Comparison of ENCODE assay signal across 1 cellular context in the genomic region with DNA sequence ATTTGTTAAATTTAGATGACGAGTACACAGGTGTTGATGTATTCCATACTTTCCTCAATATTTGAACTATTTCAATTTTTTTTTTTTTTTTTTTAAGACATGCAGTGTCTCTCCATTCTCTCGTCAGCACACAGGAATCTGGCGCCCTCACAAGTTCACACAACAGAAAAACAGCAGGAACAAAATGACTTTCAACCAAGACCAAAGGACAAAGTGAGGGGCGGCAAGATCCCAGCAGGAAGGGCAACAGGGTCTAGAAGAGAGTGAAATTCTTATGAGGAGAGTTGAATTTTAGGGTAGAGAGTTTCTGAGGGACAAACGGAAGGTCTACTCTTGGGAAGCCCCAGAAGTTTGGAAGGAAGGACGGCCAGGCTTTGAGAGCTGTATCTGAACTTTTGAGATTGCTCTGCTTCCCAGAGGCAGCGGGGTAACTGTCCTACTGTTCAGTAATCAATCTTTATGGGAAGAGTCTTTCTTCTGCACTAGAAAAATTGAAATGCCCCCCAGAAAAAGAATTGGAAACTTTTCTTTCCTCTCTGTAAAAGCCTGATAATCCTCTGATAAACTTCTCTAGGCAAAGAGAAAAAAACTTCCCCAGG.
TF ChIP-seq lines count a peak whose summit lies in the region.

No MANE protein-coding gene starts in this region.

TF ChIP-seq in H1, 55 proteins besides CTCF, POLR2A, EP300 and RAD21:
- TF ChIP-seq GABPA (IDR thresholded peaks at IDR 0.05; ENCODE audit: borderline replicate concordance, insufficient read depth, low read length) (no peak), BRCA1 (IDR thresholded peaks at IDR 0.05; ENCODE audit: low read depth, low read length) (no peak), SIX5 (IDR thresholded peaks at IDR 0.05; ENCODE audit: low read depth, low read length) (no peak), SRF (IDR thresholded peaks at IDR 0.05; ENCODE audit: low read depth, low read length) (no peak), RNF2 (IDR thresholded peaks at IDR 0.05; ENCODE audit: borderline replicate concordance, low read depth, low read length, missing control alignments, poor library complexity, severe bottlenecking) (no peak), EGR1 (IDR thresholded peaks at IDR 0.05; ENCODE audit: borderline replicate concordance, low read depth, low read length) (no peak), SP4 (IDR thresholded peaks at IDR 0.05; ENCODE audit: low read length) (no peak), TCF12 (IDR thresholded peaks at IDR 0.05; ENCODE audit: low read depth, low read length) (no peak), CEBPB (IDR thresholded peaks at IDR 0.05; ENCODE audit: low read depth, low read length) (no peak), SP1 (IDR thresholded peaks at IDR 0.05; ENCODE audit: low read depth, low read length) (no peak)
TF ChIP-seq in H1: peak in this region for 0.
